Comparison of ENCODE assay signal across 7 cellular contexts in the genomic region with DNA sequence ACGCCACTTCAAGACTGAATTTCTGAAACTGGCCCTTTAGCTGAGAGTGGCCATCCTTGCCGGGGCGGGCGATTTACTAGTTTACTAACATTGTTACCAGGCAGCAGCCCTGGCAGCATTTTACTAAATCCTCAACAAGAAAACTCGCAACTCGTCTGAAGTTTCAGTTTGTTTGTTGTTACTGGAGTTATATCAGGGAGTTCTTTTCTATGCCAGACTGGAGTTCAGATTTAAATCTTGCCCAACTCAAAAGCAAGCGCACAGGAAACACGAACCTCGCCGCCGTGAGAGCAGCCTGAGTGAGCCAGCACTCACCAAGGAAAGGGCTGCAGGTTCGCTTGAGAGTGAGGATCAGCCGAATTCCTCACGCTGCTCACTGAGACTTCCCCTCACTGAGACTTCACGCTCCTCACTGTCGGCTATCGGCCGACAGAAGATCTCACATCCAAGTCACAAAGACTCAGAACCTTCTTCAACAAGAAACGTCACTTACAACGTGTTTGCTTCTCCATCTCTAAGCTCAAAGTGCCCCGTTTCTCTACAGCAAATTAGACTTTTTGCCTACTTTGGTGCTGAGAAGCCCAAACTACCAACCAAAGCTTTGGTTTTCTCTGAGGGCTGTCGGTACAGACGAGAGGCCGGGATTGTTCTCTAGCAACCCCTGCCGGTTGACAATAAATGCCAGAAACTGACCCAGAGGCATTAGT.
DNase-seq lines count a peak whose midpoint lies in the region; ATAC-seq and TF ChIP-seq lines count a peak whose summit lies in the region.

No MANE protein-coding gene starts in this region.

- H3K4me1 ChIP-seq in ovary (ENCODE audit: insufficient read depth) (peaks cover 1% of the 10 kb centered on the region), thyroid gland (peaks cover 0 to 5% of the 10 kb centered on the region in 2 donors)

- H3K4me1 Mint-ChIP-seq in activated naive CD4-positive, alpha-beta T cell treated with anti-CD3 and anti-CD28 coated beads, Interleukin-2, amount 10 ng/mL, durations not matched to agents 7 days and 5 days: peaks cover 12% of the 10 kb centered on the region

- CTCF ChIA-PET in activated naive CD4-positive, alpha-beta T cell treated with anti-CD3 and anti-CD28 coated beads, Interleukin-2, amount 10 ng/mL, durations not matched to agents 7 days and 5 days (lab: Charles Lee): interaction anchor here (0.6 to 2.4 kb wide), 15 partner anchors 11 to 339 kb away, joined by 3 to 10 read pairs (median 4); no protein-coding TSS in a partner anchor

- peak; percentile 5 for DNase-seq in RKO (ENCODE audit: low spot score)
- DNase-seq in activated naive CD4-positive, alpha-beta T cell treated with anti-CD3 and anti-CD28 coated beads, Interleukin-2, amount 10 ng/mL, durations not matched to agents 7 days and 5 days: peak; percentile 78
- peak; percentile 85 for DNase-seq in globus pallidus (ENCODE audit: low spot score)
- DNase-seq in ovary: peak; percentile 23 to 58 (median 32)
- DNase-seq in thyroid gland: peak; percentile 55 to 60

- TF ChIP-seq CTCF in ovary (IDR thresholded peaks at IDR 0.05) (peak in 1 of 3 donors; percentile 38), thyroid gland (IDR thresholded peaks at IDR 0.05) (peak; percentile 36 to 73 (median 49))

- H3K9me3 Mint-ChIP-seq in activated naive CD4-positive, alpha-beta T cell treated with anti-CD3 and anti-CD28 coated beads, Interleukin-2, amount 10 ng/mL, durations not matched to agents 7 days and 5 days: no peaks in the 10 kb centered on the region

- H3K27me3 Mint-ChIP-seq in activated naive CD4-positive, alpha-beta T cell treated with anti-CD3 and anti-CD28 coated beads, Interleukin-2, amount 10 ng/mL, durations not matched to agents 7 days and 5 days: peaks cover 8% of the 10 kb centered on the region

- no peaks in the 10 kb centered on the region for H3K36me3 ChIP-seq in ovary
- H3K36me3 ChIP-seq in thyroid gland: no peaks in the 10 kb centered on the region

- H3K9me3 ChIP-seq in ovary: no peaks in the 10 kb centered on the region
- no peaks in the 10 kb centered on the region for H3K9me3 ChIP-seq in thyroid gland

- no peak for TF ChIP-seq POLR2A in GM18505 (IDR thresholded peaks at IDR 0.05; ENCODE audit: borderline replicate concordance, extremely low read depth, insufficient read depth, insufficient read length)
- no peak for TF ChIP-seq POLR2A in ovary (IDR thresholded peaks at IDR 0.05)
- no peak for TF ChIP-seq POLR2A in thyroid gland (IDR thresholded peaks at IDR 0.05)

- H3K4me3 ChIP-seq in ovary (peak overlapping the region; percentile 19), thyroid gland (replicated peaks in 1 of 3) (peak overlapping the region; percentile 20 to 29 (median 22))

- peak overlapping the region; percentile 74 for H3K27ac Mint-ChIP-seq in activated naive CD4-positive, alpha-beta T cell treated with anti-CD3 and anti-CD28 coated beads, Interleukin-2, amount 10 ng/mL, durations not matched to agents 7 days and 5 days

- WGBS in ovary, 3 donors: 3 to 9% (median 4%) methylated on average over 25 of the region's 25 CpGs
- WGBS in thyroid gland, 2 donors: 3% methylated on average over 24 to 25 of the region's 25 CpGs

- H3K27ac ChIP-seq in ovary (no peak overlapping the region), thyroid gland (peak overlapping the region in 1 of 3 donors; percentile 10)

- ATAC-seq in GM18505 (IDR thresholded peaks at IDR 0.05; ENCODE audit: unreplicated experiment): peak; percentile 82
- peak; percentile 77 for ATAC-seq in HG02943 (IDR thresholded peaks at IDR 0.05; ENCODE audit: low read depth, unreplicated experiment)

- H3K27me3 ChIP-seq in ovary (no peaks in the 10 kb centered on the region), thyroid gland (no peaks in the 10 kb centered on the region)

- no peak for TF ChIP-seq EP300 in ovary (IDR thresholded peaks at IDR 0.05)

- H3K36me3 Mint-ChIP-seq in activated naive CD4-positive, alpha-beta T cell treated with anti-CD3 and anti-CD28 coated beads, Interleukin-2, amount 10 ng/mL, durations not matched to agents 7 days and 5 days: no peaks in the 10 kb centered on the region

- peak overlapping the region; percentile 70 for H3K4me3 Mint-ChIP-seq in activated naive CD4-positive, alpha-beta T cell treated with anti-CD3 and anti-CD28 coated beads, Interleukin-2, amount 10 ng/mL, durations not matched to agents 7 days and 5 days

- intact Hi-C loops in ovary (cut with DNase I) (no loop called here), thyroid gland (cut with DNase I) (no loop called here)

Comparison
In these comparisons a context has a peak if more than half of its experiments do, and no peak if none do; other contexts are left out.
1. DNase-seq: peak in every context shown above with its lines; median percentile 85 in globus pallidus; 78 in activated naive CD4-positive, alpha-beta T cell treated with anti-CD3 and anti-CD28 coated beads, Interleukin-2, amount 10 ng/mL, durations not matched to agents 7 days and 5 days; 58 in thyroid gland; 32 in ovary; 5 in RKO.